In genomic region chr3:11803977-11804903, GRCh38 we compare ENCODE assay signal across 8 cellular contexts. TPM values are rescaled to one million over a fixed set of nuclear protein-coding genes. Genes with fewer than 3 reads are reported as not detected.
A peak's percentile ranks its signal among the peaks of the same experiment; 100 is the strongest.
DNase-seq lines count a peak whose midpoint lies in the region; ATAC-seq, FAIRE-seq and TF ChIP-seq lines count a peak whose summit lies in the region.

No MANE protein-coding gene starts in this region.

- TF ChIP-seq CTCF in A549 (IDR thresholded peaks at IDR 0.05) (peak; percentile 65), OCI-LY7 (conservative IDR thresholded peaks at IDR 0.05; ENCODE audit: low read length) (peak; percentile 86), heart right ventricle (IDR thresholded peaks at IDR 0.05) (peak; percentile 46 to 83 (median 73)), retinal pigment epithelial cell (conservative IDR thresholded peaks at IDR 0.05; ENCODE audit: low read depth, low read length) (peak; percentile 77)

- H3K4me1 Mint-ChIP-seq in activated naive CD8-positive, alpha-beta T cell treated with anti-CD3 and anti-CD28 coated beads for 36 hours = no peaks in the 10 kb centered on the region

- H3K27me3 Mint-ChIP-seq in activated naive CD8-positive, alpha-beta T cell treated with anti-CD3 and anti-CD28 coated beads for 36 hours = no peaks in the 10 kb centered on the region

- H3K9me3 ChIP-seq in A549 (0 out of 3 replicates have a peak, but pooled peaks cover 3% of the 10 kb centered on the region), OCI-LY7 (ENCODE audit: low read length) (peaks cover 23% of the 10 kb centered on the region; the same call in 1 of the 2 replicates), heart right ventricle (peaks cover 0 to 31% (median 0%) of the 10 kb centered on the region in 11 donors)

- no peak for FAIRE-seq in A549 (lab: Jason Lieb, UNC)

- ATAC-seq in A549 (peak; percentile 84 to 91; a peak in 5 of 6 replicates), HG03354 (IDR thresholded peaks at IDR 0.05; ENCODE audit: poor library complexity, severe bottlenecking, unreplicated experiment) (peak; percentile 87), heart right ventricle (peak in 5 of 8 donors; percentile 58 to 85 (median 76)), GM18861 (IDR thresholded peaks at IDR 0.05; ENCODE audit: unreplicated experiment) (no peak)

- H3K4me3 ChIP-seq in A549 = no peak overlapping the region
- no peak overlapping the region for H3K4me3 ChIP-seq in OCI-LY7 (ENCODE audit: low read depth, low read length, poor library complexity, severe bottlenecking)
- H3K4me3 ChIP-seq in heart right ventricle = no peak overlapping the region
- H3K4me3 ChIP-seq in retinal pigment epithelial cell (ENCODE audit: low read length) = no peak overlapping the region

- BruUV-seq in OCI-LY7 (replicated peaks; lab: Mats Ljungman, UMichigan) = no TSS peak

- H3K36me3 ChIP-seq in OCI-LY7 (ENCODE audit: insufficient read depth, low read length) = peaks cover 92% of the 10 kb centered on the region
- H3K36me3 ChIP-seq in heart right ventricle = peaks cover 0 to 88% (median 40%) of the 10 kb centered on the region in 9 donors

- H3K27ac ChIP-seq in A549 (no peak overlapping the region), OCI-LY7 (ENCODE audit: low read depth, low read length, poor library complexity, severe bottlenecking) (no peak overlapping the region), heart right ventricle (no peak overlapping the region)

- CTCF ChIA-PET in A549 (lab: Yijun Ruan, JAX) (interaction anchor here (0.7 to 2.1 kb wide), 10 partner anchors 9 to 425 kb away, joined by 3 to 15 read pairs (median 4); no protein-coding TSS in a partner anchor), OCI-LY7 (lab: Charles Lee; ENCODE audit: unreplicated experiment) (no interaction called here)

- no peak overlapping the region for H2AFZ ChIP-seq in OCI-LY7 (ENCODE audit: low read length)

- no peaks in the 10 kb centered on the region for H3K27me3 ChIP-seq in heart right ventricle

- DNase-seq in A549 (ENCODE audit: low read depth in 1 of 2, low spot score in 1 of 2) (peak; percentile 65 to 68), GM04504 (ENCODE audit: low read depth) (peak; percentile 27), OCI-LY7 (ENCODE audit: low spot score) (peak; percentile 69), heart right ventricle (peak in 1 of 2 donors; percentile 16), retinal pigment epithelial cell (ENCODE audit: low read depth) (peak; percentile 14)
- peak; percentile 21 for DNase-seq in activated naive CD8-positive, alpha-beta T cell treated with anti-CD3 and anti-CD28 coated beads for 36 hours

- no peaks in the 10 kb centered on the region for H3K79me2 ChIP-seq in OCI-LY7 (ENCODE audit: insufficient read depth, low read depth, low read length)

- H3K4me2 ChIP-seq in A549 = no peak overlapping the region
- H3K4me2 ChIP-seq in OCI-LY7 (ENCODE audit: low read length) = no peak overlapping the region

- POLR2A ChIA-PET in A549 (lab: Yijun Ruan, JAX) (interaction anchor here (0.5 kb wide), 1 partner anchor 430 kb away, joined by 5 read pairs; no protein-coding TSS in a partner anchor), OCI-LY7 (lab: Charles Lee) (interaction anchor here (1.2 kb wide), 1 partner anchor 11 kb away, joined by 7 read pairs; no protein-coding TSS in a partner anchor)

- no peak for TF ChIP-seq EP300 in A549 (IDR thresholded peaks at IDR 0.05)

- H3K9me2 ChIP-seq in OCI-LY7 (ENCODE audit: insufficient read depth, low read length) = no peaks in the 10 kb centered on the region

- H4K20me1 ChIP-seq in OCI-LY7 (ENCODE audit: insufficient read depth, low read length) = no peaks in the 10 kb centered on the region

- H3K27ac Mint-ChIP-seq in activated naive CD8-positive, alpha-beta T cell treated with anti-CD3 and anti-CD28 coated beads for 36 hours = no peak overlapping the region

- peaks cover 11% of the 10 kb centered on the region for H3K9me3 Mint-ChIP-seq in activated naive CD8-positive, alpha-beta T cell treated with anti-CD3 and anti-CD28 coated beads for 36 hours

- TF ChIP-seq RAD21 in A549 (conservative IDR thresholded peaks at IDR 0.05 in 1 of 2, IDR thresholded peaks at IDR 0.05 in 1 of 2) = peak; percentile 50 to 59

- H3K4me3 Mint-ChIP-seq in activated naive CD8-positive, alpha-beta T cell treated with anti-CD3 and anti-CD28 coated beads for 36 hours = no peak overlapping the region

- no peaks in the 10 kb centered on the region for H3K4me1 ChIP-seq in A549
- H3K4me1 ChIP-seq in OCI-LY7 (ENCODE audit: insufficient read depth, low read length, poor library complexity, severe bottlenecking) = no peaks in the 10 kb centered on the region
- no peaks in the 10 kb centered on the region for H3K4me1 ChIP-seq in heart right ventricle

- intact Hi-C loops in OCI-LY7 (cut with micrococcal nuclease; ENCODE audit: unreplicated experiment) (loop anchor here (1.0 to 2.0 kb wide), 2 partner anchors 149 to 425 kb away; no protein-coding TSS in a partner anchor), heart right ventricle (cut with DNase I) (loop anchor here (2.0 to 10.0 kb wide), 9 partner anchors 147 to 429 kb away; no protein-coding TSS in a partner anchor)

- TF ChIP-seq POLR2A in A549 (IDR thresholded peaks at IDR 0.05; ENCODE audit: low read length) = no peak

- WGBS in A549 (ENCODE audit: missing lambda C conversion rate) = 50% methylated on average over 2 of the region's 2 CpGs
- WGBS in heart right ventricle, 2 donors = 50 to 51% methylated on average over 2 of the region's 2 CpGs

- peaks cover 58% of the 10 kb centered on the region for H3K36me3 Mint-ChIP-seq in activated naive CD8-positive, alpha-beta T cell treated with anti-CD3 and anti-CD28 coated beads for 36 hours

TF ChIP-seq in A549, 52 proteins besides CTCF, POLR2A, EP300 and RAD21:
- TF ChIP-seq SMC3 (IDR thresholded peaks at IDR 0.05) (peak; percentile 61), MAZ (IDR thresholded peaks at IDR 0.05; ENCODE audit: borderline replicate concordance, low read depth, low read length) (no peak)

RNA-seq across cellular contexts. Expression of gene TAMM41, which starts 42.4 kb away (rescaled TPM):
- polyA plus RNA-seq in A549 (2011; rRNA removed) = 16.8 and 17.5 TPM in 2 replicates
- polyA plus RNA-seq in A549 (2012; cell fraction: cytosol; rRNA removed) = 21.3 and 22.9 TPM in 2 replicates
- 37.1 and 56.2 TPM in 2 replicates for polyA plus RNA-seq in A549 (2012; cell fraction: nucleus; rRNA removed)
- 14.9 to 16.1 TPM (median 16.0 TPM) in 3 replicates for polyA plus RNA-seq in A549 (2017; fragmentation: RNase III; extraction: RNeasy Plus Mini Kit Qiagen cat#74134 plus additional on column Dnase treatment)
- polyA minus RNA-seq in A549 (2011; rRNA and poly(A)+ RNA removed) = 11.5 and 17.6 TPM in 2 replicates
- total RNA-seq in OCI-LY7 (2014; rRNA removed; shearing (Covaris generic)) = 14.6 and 19.2 TPM in 2 replicates
- 42.0 and 47.9 TPM in 2 replicates for total RNA-seq in OCI-LY7 (2022)
- 10 to 100 TPM; 26.9 to 27.4 TPM for total RNA-seq in activated naive CD8-positive, alpha-beta T cell treated with anti-CD3 and anti-CD28 coated beads for 36 hours
- total RNA-seq in heart right ventricle = 10 to 100 TPM in 5 of 10 donors, 1 to 10 TPM in 5; 8.1 to 12.2 (median 10.2) TPM
- 10 to 100 TPM in 1 of 2 donors, 1 to 10 TPM in 1; 9.3 to 13.0 TPM for polyA plus RNA-seq in heart right ventricle
